Comparison of ENCODE assay signal across 8 cellular contexts in the genomic region with DNA sequence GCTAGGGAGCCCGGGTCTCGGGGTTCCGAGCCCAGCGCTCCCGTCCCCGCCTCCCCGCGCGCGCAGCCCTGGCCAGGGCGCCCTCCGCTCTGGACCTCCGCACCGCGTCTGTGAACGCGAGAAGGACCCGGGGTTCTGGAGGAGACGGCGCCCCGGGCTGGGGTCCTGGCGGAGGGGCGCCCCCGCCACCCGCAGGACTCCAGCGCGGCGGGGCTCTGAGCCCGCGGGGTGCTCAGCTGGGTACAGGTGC. TPM values are rescaled to one million over a fixed set of nuclear protein-coding genes. Genes with fewer than 3 reads are reported as not detected.
DNase-seq lines count a peak whose midpoint lies in the region; ATAC-seq, FAIRE-seq and TF ChIP-seq lines count a peak whose summit lies in the region.

No MANE protein-coding gene starts in this region.

- 1% methylated on average over 30 of the region's 30 CpGs; no CpG with 5 or more reads in 1 of the 2 experiments for WGBS in endodermal cell (ENCODE audit: insufficient coverage in 1 of 2, insufficient read length in 1 of 2), 2 experiments
- 1% methylated on average over 26 to 30 of the region's 30 CpGs for WGBS in pancreas, 2 donors

- H3K27me3 ChIP-seq in HUES6 (ENCODE audit: control insufficient read depth, insufficient read depth, low read length), result peaks cover 78% of the 10 kb centered on the region
- H3K27me3 ChIP-seq in endodermal cell (ENCODE audit: control insufficient read depth, insufficient read depth, low read length, poor library complexity, severe bottlenecking), result peaks cover 47% of the 10 kb centered on the region
- no peaks in the 10 kb centered on the region for H3K27me3 ChIP-seq in pancreas

- no peak overlapping the region for H3K27ac Mint-ChIP-seq in endodermal cell

- FAIRE-seq in pancreas (lab: Jason Lieb, UNC), result no peak

- H3K27ac ChIP-seq in HUES6 (ENCODE audit: low read depth, low read length), result no peak overlapping the region
- H3K27ac ChIP-seq in endodermal cell (ENCODE audit: low read depth, low read length), result no peak overlapping the region
- peak overlapping the region; percentile 45 to 84 (median 68) for H3K27ac ChIP-seq in pancreas

- TF ChIP-seq CTCF in endodermal cell (conservative IDR thresholded peaks at IDR 0.05) (no peak), pancreas (IDR thresholded peaks at IDR 0.05) (no peak)

- H3K4me1 ChIP-seq in HUES6 (ENCODE audit: control insufficient read depth, insufficient read depth, low read length) (peaks cover 20% of the 10 kb centered on the region), endodermal cell (ENCODE audit: control insufficient read depth, insufficient read depth, low read length) (no peaks in the 10 kb centered on the region), pancreas (peaks cover 7 to 22% (median 18%) of the 10 kb centered on the region in 3 donors)

- H3K9me3 ChIP-seq in HUES6 (ENCODE audit: control insufficient read depth, insufficient read depth, low read depth, low read length) (no peaks in the 10 kb centered on the region), endodermal cell (ENCODE audit: control insufficient read depth, low read length) (peaks cover 6% of the 10 kb centered on the region), pancreas (no peaks in the 10 kb centered on the region)

- H3K27me3 Mint-ChIP-seq in endodermal cell (ENCODE audit: insufficient read depth), result peaks cover 61% of the 10 kb centered on the region

- peaks cover 7% of the 10 kb centered on the region for H3K36me3 Mint-ChIP-seq in endodermal cell (ENCODE audit: low read depth)

- no peak overlapping the region for H3K9ac ChIP-seq in HUES6 (ENCODE audit: low read length)
- no peak overlapping the region for H3K9ac ChIP-seq in endodermal cell (ENCODE audit: extremely low read depth, low read length, poor library complexity, severe bottlenecking)

- H3K9me3 Mint-ChIP-seq in endodermal cell, result peaks cover 18% of the 10 kb centered on the region

- peak in 2 of 4 donors; percentile 3 to 6 for ATAC-seq in pancreas

- H3K36me3 ChIP-seq in HUES6 (ENCODE audit: control insufficient read depth, insufficient read depth, low read length) (no peaks in the 10 kb centered on the region), endodermal cell (ENCODE audit: control insufficient read depth, insufficient read depth, low read length) (peaks cover 6% of the 10 kb centered on the region), pancreas (no peaks in the 10 kb centered on the region)

- H3K4me1 Mint-ChIP-seq in endodermal cell, result peaks cover 3% of the 10 kb centered on the region

- peak; percentile 4 for DNase-seq in stimulated activated CD4-positive, alpha-beta T cell treated with anti-CD3 and anti-CD28 coated beads, Interleukin-12 subunit alpha, Interleukin-12 subunit beta, amount 100 ng/mL, for 4 hours
- DNase-seq in stimulated activated CD4-positive, alpha-beta T cell treated with anti-CD3 and anti-CD28 coated beads, Interleukin-4, amount 100 ng/mL, for 1 hour, result no peak
- peak; percentile 72 for DNase-seq in endodermal cell
- DNase-seq in pancreas, result peak in 1 of 6 donors; percentile 53
- no peak for DNase-seq in EL
- DNase-seq in foreskin melanocyte, result no peak
- no peak for DNase-seq in T-helper 9 cell

- intact Hi-C loops in pancreas (cut with DNase I), result no loop called here

- H3K4me3 ChIP-seq in HUES6 (ENCODE audit: low read depth, low read length) (peak overlapping the region; percentile 61), endodermal cell (ENCODE audit: low read length) (peak overlapping the region; percentile 82), pancreas (peak overlapping the region; percentile 65 to 86 (median 75))

- H3K4me3 Mint-ChIP-seq in endodermal cell, result peak overlapping the region; percentile 64

RNA-seq across cellular contexts. Expression of a gene that starts 0.4 kb away (rescaled TPM):
- 1 to 10 TPM; 3.6 to 7.1 TPM for total RNA-seq in endodermal cell
- polyA plus RNA-seq in endodermal cell (2013, experiment 1 of 2), result 1.9 TPM
- 2.6 TPM for polyA plus RNA-seq in endodermal cell (2013, experiment 2 of 2)
- 10 to 100 TPM in 4 of 6 donors, 1 to 10 TPM in 2; 8.4 to 17.0 (median 11.7) TPM for total RNA-seq in pancreas
- polyA plus RNA-seq in pancreas, result 10 to 100 TPM; 12.2 to 28.7 TPM

Comparison
In these comparisons a context has a peak if more than half of its experiments do, and no peak if none do; other contexts are left out.
1. DNase-seq: peak in stimulated activated CD4-positive, alpha-beta T cell treated with anti-CD3 and anti-CD28 coated beads, Interleukin-12 subunit alpha, Interleukin-12 subunit beta, amount 100 ng/mL, for 4 hours (single experiment) and endodermal cell (single experiment); none in stimulated activated CD4-positive, alpha-beta T cell treated with anti-CD3 and anti-CD28 coated beads, Interleukin-4, amount 100 ng/mL, for 1 hour (single experiment), EL (single experiment), foreskin melanocyte (single experiment) and T-helper 9 cell (single experiment).
2. H3K27ac ChIP-seq: peak in pancreas (4 of 4); none in HUES6 (single experiment) and endodermal cell (single experiment).
3. Peak in every context shown above with its lines, with median percentiles within 50 percentile points of each other: H3K4me3 ChIP-seq.